ENCODE assay signal across 8 cellular contexts in genomic region chr19:15584541-15585115, GRCh38. TPM values are rescaled to one million over a fixed set of nuclear protein-coding genes. Genes with fewer than 3 reads are reported as not detected.
DNase-seq lines count a peak whose midpoint lies in the region; ATAC-seq and TF ChIP-seq lines count a peak whose summit lies in the region.

No MANE protein-coding gene starts in this region.

- DNase-seq in AG10803 (ENCODE audit: low read depth) (peak; percentile 47), H7 (peak; percentile 88), activated T-cell treated with anti-CD3 and anti-CD28 coated beads for 1 hour (ENCODE audit: low read depth) (peak; percentile 87), erythroblast (lab: John Stamatoyannopoulos, UW) (peak; percentile 60 to 82)
- DNase-seq in naive thymus-derived CD4-positive, alpha-beta T cell = peak; percentile 61 to 86 (median 78)
- peak; percentile 82 to 91 for DNase-seq in stimulated activated effector memory CD8-positive, alpha-beta T cell treated with anti-CD3 and anti-CD28 coated beads, Interleukin-12 subunit alpha, Interleukin-12 subunit beta, amount 100 ng/mL, for 72 hours (ENCODE audit: low spot score in 2 of 2)

- H3K27me3 Mint-ChIP-seq in naive thymus-derived CD4-positive, alpha-beta T cell = peaks cover 5 to 16% (median 13%) of the 10 kb centered on the region in 5 donors

- no peaks in the 10 kb centered on the region for H3K4me1 ChIP-seq in OCI-LY3 (ENCODE audit: low read length)
- no peaks in the 10 kb centered on the region for H3K4me1 ChIP-seq in naive thymus-derived CD4-positive, alpha-beta T cell (ENCODE audit: control insufficient read depth in 2 of 2, insufficient read depth in 2 of 2, low read length in 2 of 2)

- peak overlapping the region in 8 of 10 donors; percentile 14 to 70 (median 49) for H3K4me3 Mint-ChIP-seq in naive thymus-derived CD4-positive, alpha-beta T cell
- peak overlapping the region; percentile 17 for H3K4me3 Mint-ChIP-seq in stimulated activated effector memory CD8-positive, alpha-beta T cell treated with anti-CD3 and anti-CD28 coated beads, Interleukin-12 subunit alpha, Interleukin-12 subunit beta, amount 100 ng/mL, for 72 hours

- H3K79me2 ChIP-seq in OCI-LY3 (ENCODE audit: low read length) = no peaks in the 10 kb centered on the region

- no peaks in the 10 kb centered on the region for H3K9me3 ChIP-seq in OCI-LY3 (ENCODE audit: insufficient read depth, low read length)
- no peaks in the 10 kb centered on the region for H3K9me3 ChIP-seq in naive thymus-derived CD4-positive, alpha-beta T cell (ENCODE audit: control insufficient read depth in 2 of 3, low read length in 3 of 3)

- H3K4me1 Mint-ChIP-seq in naive thymus-derived CD4-positive, alpha-beta T cell = peaks cover 0 to 8% (median 4%) of the 10 kb centered on the region in 7 donors
- no peaks in the 10 kb centered on the region for H3K4me1 Mint-ChIP-seq in stimulated activated effector memory CD8-positive, alpha-beta T cell treated with anti-CD3 and anti-CD28 coated beads, Interleukin-12 subunit alpha, Interleukin-12 subunit beta, amount 100 ng/mL, for 72 hours

- ATAC-seq in naive thymus-derived CD4-positive, alpha-beta T cell = peak; percentile 94
- ATAC-seq in stimulated activated effector memory CD8-positive, alpha-beta T cell treated with anti-CD3 and anti-CD28 coated beads, Interleukin-12 subunit alpha, Interleukin-12 subunit beta, amount 100 ng/mL, for 72 hours = peak; percentile 88
- no peak for ATAC-seq in HG02970 (IDR thresholded peaks at IDR 0.05; ENCODE audit: low FRiP score, unreplicated experiment)

- H3K27me3 ChIP-seq in H7 (ENCODE audit: control insufficient read depth, insufficient read depth, low read length) (no peaks in the 10 kb centered on the region), OCI-LY3 (ENCODE audit: low read depth, low read length) (peaks cover 6% of the 10 kb centered on the region; the same call in 1 of the 2 replicates)
- peaks cover 3 to 10% of the 10 kb centered on the region in 2 donors for H3K27me3 ChIP-seq in naive thymus-derived CD4-positive, alpha-beta T cell (ENCODE audit: control insufficient read depth in 2 of 2, insufficient read depth in 2 of 2, low read length in 2 of 2)

- TF ChIP-seq CTCF in AG10803 (conservative IDR thresholded peaks at IDR 0.05; ENCODE audit: low read length) = peak; percentile 78
- TF ChIP-seq CTCF in OCI-LY3 (IDR thresholded peaks at IDR 0.05; ENCODE audit: low read depth, low read length) = peak; percentile 89

- CTCF ChIA-PET in naive thymus-derived CD4-positive, alpha-beta T cell (lab: Charles Lee) = interaction anchor here (0.6 to 0.7 kb wide), 2 partner anchors 47 to 363 kb away, joined by 3 read pairs; no protein-coding TSS in a partner anchor

- H3K4me3 ChIP-seq in AG10803 (ENCODE audit: low read length) (no peak overlapping the region), H7 (ENCODE audit: insufficient read depth, low read depth, low read length) (no peak overlapping the region), OCI-LY3 (ENCODE audit: low read length) (no peak overlapping the region)
- peak overlapping the region; percentile 35 for H3K4me3 ChIP-seq in naive thymus-derived CD4-positive, alpha-beta T cell (ENCODE audit: low read length)

- H2AFZ ChIP-seq in OCI-LY3 (ENCODE audit: low read depth, low read length) = no peak overlapping the region

- H3K4me2 ChIP-seq in OCI-LY3 (ENCODE audit: low read length) = no peak overlapping the region

- H3K36me3 ChIP-seq in H7 (replicated peaks; ENCODE audit: control insufficient read depth, insufficient read depth, low read length) (no peaks in the 10 kb centered on the region), OCI-LY3 (replicated peaks; ENCODE audit: low read depth, low read length) (no peaks in the 10 kb centered on the region)
- no peaks in the 10 kb centered on the region for H3K36me3 ChIP-seq in naive thymus-derived CD4-positive, alpha-beta T cell (ENCODE audit: control insufficient read depth in 2 of 3, insufficient read depth in 3 of 3, low read length in 3 of 3)

- no peak for TF ChIP-seq POLR2A in erythroblast (IDR thresholded peaks at IDR 0.05; ENCODE audit: low read length)

- intact Hi-C loops in naive thymus-derived CD4-positive, alpha-beta T cell (cut with micrococcal nuclease) = loop anchor here in 1 of 2 donors (1.0 kb wide), 1 partner anchor 598 kb away; no protein-coding TSS in a partner anchor

- POLR2A ChIA-PET in naive thymus-derived CD4-positive, alpha-beta T cell (lab: Charles Lee) = no interaction called here

- H3K36me3 Mint-ChIP-seq in naive thymus-derived CD4-positive, alpha-beta T cell = peaks cover 0 to 4% (median 0%) of the 10 kb centered on the region in 5 donors
- no peaks in the 10 kb centered on the region for H3K36me3 Mint-ChIP-seq in stimulated activated effector memory CD8-positive, alpha-beta T cell treated with anti-CD3 and anti-CD28 coated beads, Interleukin-12 subunit alpha, Interleukin-12 subunit beta, amount 100 ng/mL, for 72 hours

- no peaks in the 10 kb centered on the region for H4K20me1 ChIP-seq in OCI-LY3 (ENCODE audit: insufficient read depth, low read length)

- H3K27ac ChIP-seq in OCI-LY3 (ENCODE audit: low read length) = no peak overlapping the region
- no peak overlapping the region for H3K27ac ChIP-seq in naive thymus-derived CD4-positive, alpha-beta T cell (ENCODE audit: low read depth, low read length)

- no peak overlapping the region for H3K9ac ChIP-seq in OCI-LY3 (ENCODE audit: low read length)

- H3K9me3 Mint-ChIP-seq in naive thymus-derived CD4-positive, alpha-beta T cell = no peaks in the 10 kb centered on the region
- no peaks in the 10 kb centered on the region for H3K9me3 Mint-ChIP-seq in stimulated activated effector memory CD8-positive, alpha-beta T cell treated with anti-CD3 and anti-CD28 coated beads, Interleukin-12 subunit alpha, Interleukin-12 subunit beta, amount 100 ng/mL, for 72 hours

- H3K27ac Mint-ChIP-seq in naive thymus-derived CD4-positive, alpha-beta T cell = peak overlapping the region in 1 of 9 donors; percentile 14
- no peak overlapping the region for H3K27ac Mint-ChIP-seq in stimulated activated effector memory CD8-positive, alpha-beta T cell treated with anti-CD3 and anti-CD28 coated beads, Interleukin-12 subunit alpha, Interleukin-12 subunit beta, amount 100 ng/mL, for 72 hours

RNA-seq across cellular contexts. Expression of gene CYP4F8, which starts 30.4 kb away (rescaled TPM):
- total RNA-seq in H7 (2014; rRNA removed; shearing (Covaris generic)) = not detected in 2 replicates
- not detected for total RNA-seq in naive thymus-derived CD4-positive, alpha-beta T cell
- polyA plus RNA-seq in naive thymus-derived CD4-positive, alpha-beta T cell = not detected

RNA-seq across cellular contexts. Expression of gene CYP4F3, which starts 56.1 kb away (rescaled TPM):
- not detected in 2 replicates for total RNA-seq in H7 (2014; rRNA removed; shearing (Covaris generic))
- under 1 TPM in 2 of 5 experiments, not detected in 3; 0.34 to 0.81 TPM for total RNA-seq in naive thymus-derived CD4-positive, alpha-beta T cell
- polyA plus RNA-seq in naive thymus-derived CD4-positive, alpha-beta T cell = not detected
